14 cellular contexts compared by ENCODE assay signal in the genomic region with DNA sequence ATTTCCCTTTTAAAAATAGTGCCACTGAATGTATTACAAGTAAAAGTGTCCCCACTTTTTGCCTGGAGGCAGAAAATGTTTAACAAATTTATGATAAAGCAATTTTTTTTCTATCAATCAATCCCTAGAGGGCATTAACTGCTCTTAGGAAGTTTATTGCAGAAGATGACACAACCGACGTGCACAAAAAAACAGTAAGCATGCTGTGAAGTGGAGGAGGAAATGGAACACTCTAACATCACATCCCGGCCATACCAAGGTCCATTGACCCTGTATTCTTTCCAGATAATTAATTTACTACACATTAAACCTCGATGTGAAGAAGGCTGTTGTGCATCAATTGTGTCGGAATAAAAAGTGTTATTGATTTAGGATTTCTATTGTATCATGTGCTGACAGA.
DNase-seq lines count a peak whose midpoint lies in the region; ATAC-seq and TF ChIP-seq lines count a peak whose summit lies in the region.
"Had no signal": no experiment of that assay in that cellular context is flagged by ENCODE, and none has a peak within 500 bp of the region (broad histone marks: within the 10 kb centered on the region; RNA-seq: fewer than 3 reads in every experiment).

No MANE protein-coding gene starts in this region.

- H3K4me1 ChIP-seq in CD4-positive, alpha-beta memory T cell (ENCODE audit: insufficient read depth, low read length), result no peaks in the 10 kb centered on the region
- H3K4me1 ChIP-seq: HAP-1 had no signal

- no peaks in the 10 kb centered on the region for H3K36me3 ChIP-seq in CD4-positive, alpha-beta memory T cell (ENCODE audit: insufficient read depth, low read length)
- H3K36me3 ChIP-seq: HAP-1 had no signal

- H3K9me3 Mint-ChIP-seq in CD4-positive, alpha-beta memory T cell, result peaks cover 0 to 17% (median 13%) of the 10 kb centered on the region in 8 donors

- no peaks in the 10 kb centered on the region for H3K36me3 Mint-ChIP-seq in CD4-positive, alpha-beta memory T cell

- H3K9me3 ChIP-seq in CD4-positive, alpha-beta memory T cell (ENCODE audit: control insufficient read depth in 1 of 2, low read length in 2 of 2), result peaks cover 0 to 4% of the 10 kb centered on the region in 2 donors

- intact Hi-C loops in CD4-positive, alpha-beta memory T cell (cut with micrococcal nuclease), result no loop called here

- no peak overlapping the region for H3K4me3 ChIP-seq in CD4-positive, alpha-beta memory T cell (ENCODE audit: low read length in 2 of 2)
- H3K4me3 ChIP-seq: HAP-1 had no signal

- POLR2A ChIA-PET in CD4-positive, alpha-beta memory T cell (lab: Charles Lee; ENCODE audit: partially characterized antibody), result no interaction called here

- H3K27me3 Mint-ChIP-seq in CD4-positive, alpha-beta memory T cell, result peaks cover 5 to 7% of the 10 kb centered on the region in 2 donors

- no peak for ATAC-seq in omental fat pad (ENCODE audit: low FRiP score)

- CTCF ChIA-PET in CD4-positive, alpha-beta memory T cell (lab: Charles Lee; ENCODE audit: partially characterized antibody), result no interaction called here

- DNase-seq in NCI-H510A treated with DMSO at 0.1 percent for 48 hours (lab: John Stamatoyannopoulos, UW) (peak; percentile 24), NCI-H510A (lab: John Stamatoyannopoulos, UW) (no peak), NCI-H128 (lab: John Stamatoyannopoulos, UW; ENCODE audit: unreplicated experiment) (peak; percentile 77), NCI-H345 (lab: John Stamatoyannopoulos, UW) (peak; percentile 83), renal cortical epithelial cell (ENCODE audit: low read depth) (peak; percentile 32), omental fat pad (ENCODE audit: low spot score) (no peak)
- no peak for DNase-seq in CD4-positive, alpha-beta memory T cell
- DNase-seq: C1 segment of cervical spinal cord; CD4-positive, alpha-beta T cell; DND-41; GDM1 had no signal

- no peak overlapping the region for H3K27ac ChIP-seq in CD4-positive, alpha-beta memory T cell (ENCODE audit: low read depth, low read length)
- H3K27ac ChIP-seq: HL-60 had no signal

- H3K27ac Mint-ChIP-seq in CD4-positive, alpha-beta memory T cell, result no peak overlapping the region
- H3K27ac Mint-ChIP-seq: B cell; CD4-positive, alpha-beta T cell had no signal

- no peak for TF ChIP-seq CTCF in omental fat pad (IDR thresholded peaks at IDR 0.05)

- H3K4me1 Mint-ChIP-seq in CD4-positive, alpha-beta memory T cell, result no peaks in the 10 kb centered on the region
- H3K4me1 Mint-ChIP-seq: B cell had no signal

- H3K27me3 ChIP-seq in CD4-positive, alpha-beta memory T cell (ENCODE audit: insufficient read depth, low read length), result no peaks in the 10 kb centered on the region

- H3K4me3 Mint-ChIP-seq in CD4-positive, alpha-beta memory T cell, result no peak overlapping the region
- H3K4me3 Mint-ChIP-seq: B cell; CD4-positive, alpha-beta T cell had no signal

Comparison
In these comparisons a context has a peak if more than half of its experiments do, and no peak if none do; other contexts are left out.
1. DNase-seq: peak in NCI-H510A treated with DMSO at 0.1 percent for 48 hours (single experiment), NCI-H128 (single experiment), NCI-H345 (single experiment) and renal cortical epithelial cell (single experiment); none in NCI-H510A (single experiment), CD4-positive, alpha-beta memory T cell (0 of 5) and omental fat pad (single experiment).